Comparison of ENCODE assay signal across 1 cellular context in the genomic region with DNA sequence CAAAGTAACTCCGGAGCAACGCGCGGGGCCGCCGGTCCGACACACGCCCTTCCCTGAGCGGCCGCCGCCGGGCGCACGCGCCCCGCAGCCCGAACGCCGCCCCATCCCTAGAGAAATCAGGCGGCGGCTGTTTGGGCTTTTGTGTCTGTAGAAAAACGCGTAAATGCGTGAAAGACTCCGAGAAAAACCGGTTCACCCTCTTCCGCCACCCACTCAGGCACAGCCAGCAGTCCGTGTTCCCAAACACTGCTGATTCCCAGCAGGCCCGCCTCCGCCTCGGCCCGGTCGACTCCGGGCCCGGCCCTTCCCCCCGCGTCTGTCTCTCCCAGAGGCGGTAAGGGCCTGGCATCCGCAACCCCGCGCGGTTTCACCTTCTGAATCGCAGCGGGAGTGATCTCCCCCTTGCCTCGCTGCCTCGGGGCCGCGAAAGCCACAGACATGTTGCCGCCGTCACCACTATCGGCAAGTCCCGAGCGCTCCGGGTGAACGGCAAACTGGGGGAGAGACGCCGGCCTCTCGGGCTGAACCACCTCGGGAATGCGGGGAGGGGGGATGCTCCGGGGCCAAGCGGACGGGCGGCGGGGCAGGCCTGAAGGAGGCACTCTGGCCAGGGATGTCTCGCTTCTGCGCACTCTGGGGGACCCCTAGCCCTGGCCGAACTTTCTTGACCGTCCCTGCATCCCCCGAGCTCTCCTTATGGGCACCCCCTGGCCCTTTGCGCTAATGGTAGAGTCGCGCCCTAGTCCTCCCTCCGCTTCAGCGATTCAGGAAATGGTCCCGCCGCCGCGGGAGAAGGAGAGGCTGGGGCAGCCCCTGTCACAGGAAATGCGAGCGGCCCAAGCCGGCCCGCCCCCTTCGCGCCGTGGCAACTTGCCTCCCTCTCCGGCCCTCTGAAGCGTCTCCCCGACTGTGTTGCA.
TF ChIP-seq lines count a peak whose summit lies in the region.

A gene with protein sequence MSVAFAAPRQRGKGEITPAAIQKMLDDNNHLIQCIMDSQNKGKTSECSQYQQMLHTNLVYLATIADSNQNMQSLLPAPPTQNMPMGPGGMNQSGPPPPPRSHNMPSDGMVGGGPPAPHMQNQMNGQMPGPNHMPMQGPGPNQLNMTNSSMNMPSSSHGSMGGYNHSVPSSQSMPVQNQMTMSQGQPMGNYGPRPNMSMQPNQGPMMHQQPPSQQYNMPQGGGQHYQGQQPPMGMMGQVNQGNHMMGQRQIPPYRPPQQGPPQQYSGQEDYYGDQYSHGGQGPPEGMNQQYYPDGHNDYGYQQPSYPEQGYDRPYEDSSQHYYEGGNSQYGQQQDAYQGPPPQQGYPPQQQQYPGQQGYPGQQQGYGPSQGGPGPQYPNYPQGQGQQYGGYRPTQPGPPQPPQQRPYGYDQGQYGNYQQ (minus strand): TSS at position 484 of the 917 bp plus-strand sequence. CDS start 44 bp downstream, at position 440.

TF ChIP-seq in K562, 482 proteins besides CTCF, POLR2A, EP300 and RAD21 (continued from another document and continues in another):
- TF ChIP-seq, protein P1, sequence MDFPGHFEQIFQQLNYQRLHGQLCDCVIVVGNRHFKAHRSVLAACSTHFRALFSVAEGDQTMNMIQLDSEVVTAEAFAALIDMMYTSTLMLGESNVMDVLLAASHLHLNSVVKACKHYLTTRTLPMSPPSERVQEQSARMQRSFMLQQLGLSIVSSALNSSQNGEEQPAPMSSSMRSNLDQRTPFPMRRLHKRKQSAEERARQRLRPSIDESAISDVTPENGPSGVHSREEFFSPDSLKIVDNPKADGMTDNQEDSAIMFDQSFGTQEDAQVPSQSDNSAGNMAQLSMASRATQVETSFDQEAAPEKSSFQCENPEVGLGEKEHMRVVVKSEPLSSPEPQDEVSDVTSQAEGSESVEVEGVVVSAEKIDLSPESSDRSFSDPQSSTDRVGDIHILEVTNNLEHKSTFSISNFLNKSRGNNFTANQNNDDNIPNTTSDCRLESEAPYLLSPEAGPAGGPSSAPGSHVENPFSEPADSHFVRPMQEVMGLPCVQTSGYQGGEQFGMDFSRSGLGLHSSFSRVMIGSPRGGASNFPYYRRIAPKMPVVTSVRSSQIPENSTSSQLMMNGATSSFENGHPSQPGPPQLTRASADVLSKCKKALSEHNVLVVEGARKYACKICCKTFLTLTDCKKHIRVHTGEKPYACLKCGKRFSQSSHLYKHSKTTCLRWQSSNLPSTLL (IDR thresholded peaks at IDR 0.05) = no peak
- TF ChIP-seq CBX5 (IDR thresholded peaks at IDR 0.05; ENCODE audit: borderline replicate concordance, low read depth) = no peak
- no peak for TF ChIP-seq CCAR2 (IDR thresholded peaks at IDR 0.05; ENCODE audit: low read depth, low read length)
- TF ChIP-seq ETS2 (tag; IDR thresholded peaks at IDR 0.05; ENCODE audit: borderline replicate concordance, poor library complexity, severe bottlenecking) = peak; percentile 79
- TF ChIP-seq ELF2 (CRISPR knock-in tag; IDR thresholded peaks at IDR 0.05) = 0 out of 2 replicates have a peak, but pooled peaks have one; percentile 67
- TF ChIP-seq, protein P2, sequence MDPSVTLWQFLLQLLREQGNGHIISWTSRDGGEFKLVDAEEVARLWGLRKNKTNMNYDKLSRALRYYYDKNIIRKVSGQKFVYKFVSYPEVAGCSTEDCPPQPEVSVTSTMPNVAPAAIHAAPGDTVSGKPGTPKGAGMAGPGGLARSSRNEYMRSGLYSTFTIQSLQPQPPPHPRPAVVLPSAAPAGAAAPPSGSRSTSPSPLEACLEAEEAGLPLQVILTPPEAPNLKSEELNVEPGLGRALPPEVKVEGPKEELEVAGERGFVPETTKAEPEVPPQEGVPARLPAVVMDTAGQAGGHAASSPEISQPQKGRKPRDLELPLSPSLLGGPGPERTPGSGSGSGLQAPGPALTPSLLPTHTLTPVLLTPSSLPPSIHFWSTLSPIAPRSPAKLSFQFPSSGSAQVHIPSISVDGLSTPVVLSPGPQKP (CRISPR knock-in tag; IDR thresholded peaks at IDR 0.05) = no peak
- TF ChIP-seq NR2F6 (CRISPR knock-in tag; IDR thresholded peaks at IDR 0.05) = no peak
- no peak for TF ChIP-seq SLC30A9 (CRISPR knock-in tag; IDR thresholded peaks at IDR 0.05)
- TF ChIP-seq, protein P3, sequence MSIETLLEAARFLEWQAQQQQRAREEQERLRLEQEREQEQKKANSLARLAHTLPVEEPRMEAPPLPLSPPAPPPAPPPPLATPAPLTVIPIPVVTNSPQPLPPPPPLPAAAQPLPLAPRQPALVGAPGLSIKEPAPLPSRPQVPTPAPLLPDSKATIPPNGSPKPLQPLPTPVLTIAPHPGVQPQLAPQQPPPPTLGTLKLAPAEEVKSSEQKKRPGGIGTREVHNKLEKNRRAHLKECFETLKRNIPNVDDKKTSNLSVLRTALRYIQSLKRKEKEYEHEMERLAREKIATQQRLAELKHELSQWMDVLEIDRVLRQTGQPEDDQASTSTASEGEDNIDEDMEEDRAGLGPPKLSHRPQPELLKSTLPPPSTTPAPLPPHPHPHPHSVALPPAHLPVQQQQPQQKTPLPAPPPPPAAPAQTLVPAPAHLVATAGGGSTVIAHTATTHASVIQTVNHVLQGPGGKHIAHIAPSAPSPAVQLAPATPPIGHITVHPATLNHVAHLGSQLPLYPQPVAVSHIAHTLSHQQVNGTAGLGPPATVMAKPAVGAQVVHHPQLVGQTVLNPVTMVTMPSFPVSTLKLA (conservative IDR thresholded peaks at IDR 0.05) = peak; percentile 64 to 79
- no peak for TF ChIP-seq ZSCAN32 (CRISPR knock-in tag; IDR thresholded peaks at IDR 0.05)
- TF ChIP-seq ZNF239 (CRISPR knock-in tag; IDR thresholded peaks at IDR 0.05) = no peak
- TF ChIP-seq, protein P4, sequence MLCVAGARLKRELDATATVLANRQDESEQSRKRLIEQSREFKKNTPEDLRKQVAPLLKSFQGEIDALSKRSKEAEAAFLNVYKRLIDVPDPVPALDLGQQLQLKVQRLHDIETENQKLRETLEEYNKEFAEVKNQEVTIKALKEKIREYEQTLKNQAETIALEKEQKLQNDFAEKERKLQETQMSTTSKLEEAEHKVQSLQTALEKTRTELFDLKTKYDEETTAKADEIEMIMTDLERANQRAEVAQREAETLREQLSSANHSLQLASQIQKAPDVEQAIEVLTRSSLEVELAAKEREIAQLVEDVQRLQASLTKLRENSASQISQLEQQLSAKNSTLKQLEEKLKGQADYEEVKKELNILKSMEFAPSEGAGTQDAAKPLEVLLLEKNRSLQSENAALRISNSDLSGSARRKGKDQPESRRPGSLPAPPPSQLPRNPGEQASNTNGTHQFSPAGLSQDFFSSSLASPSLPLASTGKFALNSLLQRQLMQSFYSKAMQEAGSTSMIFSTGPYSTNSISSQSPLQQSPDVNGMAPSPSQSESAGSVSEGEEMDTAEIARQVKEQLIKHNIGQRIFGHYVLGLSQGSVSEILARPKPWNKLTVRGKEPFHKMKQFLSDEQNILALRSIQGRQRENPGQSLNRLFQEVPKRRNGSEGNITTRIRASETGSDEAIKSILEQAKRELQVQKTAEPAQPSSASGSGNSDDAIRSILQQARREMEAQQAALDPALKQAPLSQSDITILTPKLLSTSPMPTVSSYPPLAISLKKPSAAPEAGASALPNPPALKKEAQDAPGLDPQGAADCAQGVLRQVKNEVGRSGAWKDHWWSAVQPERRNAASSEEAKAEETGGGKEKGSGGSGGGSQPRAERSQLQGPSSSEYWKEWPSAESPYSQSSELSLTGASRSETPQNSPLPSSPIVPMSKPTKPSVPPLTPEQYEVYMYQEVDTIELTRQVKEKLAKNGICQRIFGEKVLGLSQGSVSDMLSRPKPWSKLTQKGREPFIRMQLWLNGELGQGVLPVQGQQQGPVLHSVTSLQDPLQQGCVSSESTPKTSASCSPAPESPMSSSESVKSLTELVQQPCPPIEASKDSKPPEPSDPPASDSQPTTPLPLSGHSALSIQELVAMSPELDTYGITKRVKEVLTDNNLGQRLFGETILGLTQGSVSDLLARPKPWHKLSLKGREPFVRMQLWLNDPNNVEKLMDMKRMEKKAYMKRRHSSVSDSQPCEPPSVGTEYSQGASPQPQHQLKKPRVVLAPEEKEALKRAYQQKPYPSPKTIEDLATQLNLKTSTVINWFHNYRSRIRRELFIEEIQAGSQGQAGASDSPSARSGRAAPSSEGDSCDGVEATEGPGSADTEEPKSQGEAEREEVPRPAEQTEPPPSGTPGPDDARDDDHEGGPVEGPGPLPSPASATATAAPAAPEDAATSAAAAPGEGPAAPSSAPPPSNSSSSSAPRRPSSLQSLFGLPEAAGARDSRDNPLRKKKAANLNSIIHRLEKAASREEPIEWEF (CRISPR knock-in tag; IDR thresholded peaks at IDR 0.05) = no peak
- TF ChIP-seq JUN (IDR thresholded peaks at IDR 0.05; ENCODE audit: borderline replicate concordance, low read depth, low read length) = 0 out of 2 replicates have a peak, but pooled peaks have one; percentile 4
- no peak for TF ChIP-seq JUN (CRISPR knock-in tag; IDR thresholded peaks at IDR 0.05; ENCODE audit: borderline replicate concordance)
- TF ChIP-seq, protein P5, sequence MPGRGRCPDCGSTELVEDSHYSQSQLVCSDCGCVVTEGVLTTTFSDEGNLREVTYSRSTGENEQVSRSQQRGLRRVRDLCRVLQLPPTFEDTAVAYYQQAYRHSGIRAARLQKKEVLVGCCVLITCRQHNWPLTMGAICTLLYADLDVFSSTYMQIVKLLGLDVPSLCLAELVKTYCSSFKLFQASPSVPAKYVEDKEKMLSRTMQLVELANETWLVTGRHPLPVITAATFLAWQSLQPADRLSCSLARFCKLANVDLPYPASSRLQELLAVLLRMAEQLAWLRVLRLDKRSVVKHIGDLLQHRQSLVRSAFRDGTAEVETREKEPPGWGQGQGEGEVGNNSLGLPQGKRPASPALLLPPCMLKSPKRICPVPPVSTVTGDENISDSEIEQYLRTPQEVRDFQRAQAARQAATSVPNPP (IDR thresholded peaks at IDR 0.05; ENCODE audit: borderline replicate concordance, insufficient read depth, insufficient read length) = no peak
- TF ChIP-seq DDX20 (tag; IDR thresholded peaks at IDR 0.05; ENCODE audit: low read depth) = no peak
- peak; percentile 14; the same call in 1 of the 2 replicates for TF ChIP-seq ESRRA (IDR thresholded peaks at IDR 0.05; ENCODE audit: borderline replicate concordance, low read depth)
- peak; percentile 71; the same call in 1 of the 2 replicates for TF ChIP-seq MTA3 (IDR thresholded peaks at IDR 0.05; ENCODE audit: borderline replicate concordance)
- TF ChIP-seq U2AF2 (optimal IDR thresholded peaks at IDR 0.05; ENCODE audit: low read depth, low read length) = no peak
- no peak for TF ChIP-seq NELFE (IDR thresholded peaks at IDR 0.05; ENCODE audit: insufficient read depth, insufficient read length)
- TF ChIP-seq GABPB2 (CRISPR knock-in tag; conservative IDR thresholded peaks at IDR 0.05) = no peak
- TF ChIP-seq, protein P6, sequence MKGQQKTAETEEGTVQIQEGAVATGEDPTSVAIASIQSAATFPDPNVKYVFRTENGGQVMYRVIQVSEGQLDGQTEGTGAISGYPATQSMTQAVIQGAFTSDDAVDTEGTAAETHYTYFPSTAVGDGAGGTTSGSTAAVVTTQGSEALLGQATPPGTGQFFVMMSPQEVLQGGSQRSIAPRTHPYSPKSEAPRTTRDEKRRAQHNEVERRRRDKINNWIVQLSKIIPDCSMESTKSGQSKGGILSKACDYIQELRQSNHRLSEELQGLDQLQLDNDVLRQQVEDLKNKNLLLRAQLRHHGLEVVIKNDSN (CRISPR knock-in tag; IDR thresholded peaks at IDR 0.05) = no peak
- TF ChIP-seq, protein P7, sequence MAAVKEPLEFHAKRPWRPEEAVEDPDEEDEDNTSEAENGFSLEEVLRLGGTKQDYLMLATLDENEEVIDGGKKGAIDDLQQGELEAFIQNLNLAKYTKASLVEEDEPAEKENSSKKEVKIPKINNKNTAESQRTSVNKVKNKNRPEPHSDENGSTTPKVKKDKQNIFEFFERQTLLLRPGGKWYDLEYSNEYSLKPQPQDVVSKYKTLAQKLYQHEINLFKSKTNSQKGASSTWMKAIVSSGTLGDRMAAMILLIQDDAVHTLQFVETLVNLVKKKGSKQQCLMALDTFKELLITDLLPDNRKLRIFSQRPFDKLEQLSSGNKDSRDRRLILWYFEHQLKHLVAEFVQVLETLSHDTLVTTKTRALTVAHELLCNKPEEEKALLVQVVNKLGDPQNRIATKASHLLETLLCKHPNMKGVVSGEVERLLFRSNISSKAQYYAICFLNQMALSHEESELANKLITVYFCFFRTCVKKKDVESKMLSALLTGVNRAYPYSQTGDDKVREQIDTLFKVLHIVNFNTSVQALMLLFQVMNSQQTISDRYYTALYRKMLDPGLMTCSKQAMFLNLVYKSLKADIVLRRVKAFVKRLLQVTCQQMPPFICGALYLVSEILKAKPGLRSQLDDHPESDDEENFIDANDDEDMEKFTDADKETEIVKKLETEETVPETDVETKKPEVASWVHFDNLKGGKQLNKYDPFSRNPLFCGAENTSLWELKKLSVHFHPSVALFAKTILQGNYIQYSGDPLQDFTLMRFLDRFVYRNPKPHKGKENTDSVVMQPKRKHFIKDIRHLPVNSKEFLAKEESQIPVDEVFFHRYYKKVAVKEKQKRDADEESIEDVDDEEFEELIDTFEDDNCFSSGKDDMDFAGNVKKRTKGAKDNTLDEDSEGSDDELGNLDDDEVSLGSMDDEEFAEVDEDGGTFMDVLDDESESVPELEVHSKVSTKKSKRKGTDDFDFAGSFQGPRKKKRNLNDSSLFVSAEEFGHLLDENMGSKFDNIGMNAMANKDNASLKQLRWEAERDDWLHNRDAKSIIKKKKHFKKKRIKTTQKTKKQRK (IDR thresholded peaks at IDR 0.05; ENCODE audit: borderline replicate concordance, low read depth, low read length) = no peak
- TF ChIP-seq, protein P8, sequence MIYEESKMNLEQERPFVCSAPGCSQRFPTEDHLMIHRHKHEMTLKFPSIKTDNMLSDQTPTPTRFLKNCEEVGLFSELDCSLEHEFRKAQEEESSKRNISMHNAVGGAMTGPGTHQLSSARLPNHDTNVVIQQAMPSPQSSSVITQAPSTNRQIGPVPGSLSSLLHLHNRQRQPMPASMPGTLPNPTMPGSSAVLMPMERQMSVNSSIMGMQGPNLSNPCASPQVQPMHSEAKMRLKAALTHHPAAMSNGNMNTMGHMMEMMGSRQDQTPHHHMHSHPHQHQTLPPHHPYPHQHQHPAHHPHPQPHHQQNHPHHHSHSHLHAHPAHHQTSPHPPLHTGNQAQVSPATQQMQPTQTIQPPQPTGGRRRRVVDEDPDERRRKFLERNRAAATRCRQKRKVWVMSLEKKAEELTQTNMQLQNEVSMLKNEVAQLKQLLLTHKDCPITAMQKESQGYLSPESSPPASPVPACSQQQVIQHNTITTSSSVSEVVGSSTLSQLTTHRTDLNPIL (CRISPR knock-in tag; IDR thresholded peaks at IDR 0.05) = no peak
- TF ChIP-seq, protein P9, sequence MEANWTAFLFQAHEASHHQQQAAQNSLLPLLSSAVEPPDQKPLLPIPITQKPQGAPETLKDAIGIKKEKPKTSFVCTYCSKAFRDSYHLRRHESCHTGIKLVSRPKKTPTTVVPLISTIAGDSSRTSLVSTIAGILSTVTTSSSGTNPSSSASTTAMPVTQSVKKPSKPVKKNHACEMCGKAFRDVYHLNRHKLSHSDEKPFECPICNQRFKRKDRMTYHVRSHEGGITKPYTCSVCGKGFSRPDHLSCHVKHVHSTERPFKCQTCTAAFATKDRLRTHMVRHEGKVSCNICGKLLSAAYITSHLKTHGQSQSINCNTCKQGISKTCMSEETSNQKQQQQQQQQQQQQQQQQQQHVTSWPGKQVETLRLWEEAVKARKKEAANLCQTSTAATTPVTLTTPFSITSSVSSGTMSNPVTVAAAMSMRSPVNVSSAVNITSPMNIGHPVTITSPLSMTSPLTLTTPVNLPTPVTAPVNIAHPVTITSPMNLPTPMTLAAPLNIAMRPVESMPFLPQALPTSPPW (CRISPR knock-in tag; IDR thresholded peaks at IDR 0.05) = peak; percentile 73
- peak in 2 of 3 experiments; percentile 5 to 85 for TF ChIP-seq YY1 (IDR thresholded peaks at IDR 0.05; ENCODE audit: borderline replicate concordance in 1 of 3, control insufficient read depth in 1 of 3, extremely low read depth in 1 of 3, insufficient read depth in 3 of 3, insufficient read length in 1 of 3, insufficient replicate concordance in 2 of 3, low read depth in 1 of 3, low read length in 2 of 3)
- peak; percentile 48 for TF ChIP-seq MEIS2 (IDR thresholded peaks at IDR 0.05; ENCODE audit: partially characterized antibody)
- TF ChIP-seq CEBPG (CRISPR knock-in tag; IDR thresholded peaks at IDR 0.05) = no peak
- TF ChIP-seq CEBPG (tag; conservative IDR thresholded peaks at IDR 0.05 in 1 of 2, IDR thresholded peaks at IDR 0.05 in 1 of 2) = no peak
- TF ChIP-seq ZSCAN29 (IDR thresholded peaks at IDR 0.05) = no peak
- TF ChIP-seq GATAD2B (IDR thresholded peaks at IDR 0.05; ENCODE audit: borderline replicate concordance) = peak; percentile 77; the same call in 1 of the 2 replicates
